ENCODE assay signal across 8 cellular contexts in the genomic region with DNA sequence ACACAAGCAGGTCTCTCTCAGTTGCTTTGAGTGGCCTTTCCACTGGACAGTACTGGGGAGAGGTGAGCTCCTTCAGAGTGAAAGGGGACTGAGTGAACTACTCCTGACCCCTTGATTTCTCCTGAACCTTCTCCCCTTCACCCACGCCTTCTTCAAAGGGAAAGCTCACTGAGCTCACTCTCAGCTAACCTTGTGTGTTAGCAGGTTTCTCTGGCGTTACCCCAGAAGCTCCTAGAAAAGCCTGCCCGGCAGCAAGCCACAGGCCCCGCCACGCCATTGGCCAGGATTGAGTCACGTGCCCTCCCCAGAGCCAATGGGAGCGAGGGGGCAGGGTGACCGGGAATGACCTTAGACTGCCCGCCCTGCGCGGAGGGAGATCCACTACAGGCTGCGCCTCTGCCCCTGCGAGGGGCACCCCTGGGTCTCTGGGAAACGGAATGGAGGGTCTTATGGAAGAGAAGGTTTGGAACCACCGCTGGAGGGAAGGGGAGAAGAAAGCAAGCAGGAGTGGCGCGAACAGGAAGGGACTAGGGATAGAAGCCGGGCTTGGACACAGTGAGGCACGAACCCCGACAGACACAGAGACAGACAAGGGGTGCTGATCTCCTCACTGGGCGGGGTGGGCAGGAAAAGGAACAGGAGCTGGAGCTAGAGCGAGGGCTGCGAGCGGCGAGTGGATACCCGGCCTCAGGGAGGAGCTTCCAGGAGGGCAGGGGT. TPM values are rescaled to one million over a fixed set of nuclear protein-coding genes. Genes with fewer than 3 reads are reported as not detected.
DNase-seq lines count a peak whose midpoint lies in the region; ATAC-seq, FAIRE-seq and TF ChIP-seq lines count a peak whose summit lies in the region.

No MANE protein-coding gene starts in this region.

- H3K79me2 ChIP-seq in mammary epithelial cell (ENCODE audit: insufficient read depth, low read length) (no peaks in the 10 kb centered on the region), smooth muscle cell (ENCODE audit: low read depth) (no peaks in the 10 kb centered on the region)

- H3K4me2 ChIP-seq in mammary epithelial cell (ENCODE audit: insufficient read depth, low read depth, low read length) (peak overlapping the region; percentile 85), smooth muscle cell (peak overlapping the region; percentile 55)

- H3K9me3 ChIP-seq in mammary epithelial cell (replicated peaks; ENCODE audit: insufficient read depth, low read length) = no peaks in the 10 kb centered on the region
- H3K9me3 ChIP-seq in smooth muscle cell (replicated peaks; ENCODE audit: low read depth) = no peaks in the 10 kb centered on the region

- dilution Hi-C loops in mammary epithelial cell (cut with HindIII; ENCODE audit: low sequenced_read_pairs) = no loop called here

- BruUV-seq in mammary epithelial cell (replicated peaks; lab: Mats Ljungman, UMichigan) = no TSS peak

- H3K27me3 ChIP-seq in mammary epithelial cell (ENCODE audit: insufficient read depth, low read length) = no peaks in the 10 kb centered on the region
- no peaks in the 10 kb centered on the region for H3K27me3 ChIP-seq in smooth muscle cell (ENCODE audit: low read depth)

- in situ Hi-C loops in mammary epithelial cell (cut with MboI; ENCODE audit: low sequenced_read_pairs in 2 of 2) = no loop called here

- H3K27ac ChIP-seq in mammary epithelial cell (ENCODE audit: insufficient read depth, low read depth, low read length) = no peak overlapping the region
- H3K27ac ChIP-seq in smooth muscle cell (ENCODE audit: low read depth) = no peak overlapping the region

- TF ChIP-seq POLR2A in GM12892 (IDR thresholded peaks at IDR 0.05; ENCODE audit: low read depth, low read length) = no peak; the same call in 1 of the 2 replicates

- FAIRE-seq in GM12892 (lab: Jason Lieb, UNC) = peak; percentile 91

- H3F3A ChIP-seq in smooth muscle cell (ENCODE audit: low read depth) = no peaks in the 10 kb centered on the region

- no peaks in the 10 kb centered on the region for H3K36me3 ChIP-seq in mammary epithelial cell (ENCODE audit: insufficient read depth, low read length)
- no peaks in the 10 kb centered on the region for H3K36me3 ChIP-seq in smooth muscle cell (ENCODE audit: low read depth)

- TF ChIP-seq CTCF in WI38 (IDR thresholded peaks at IDR 0.05; ENCODE audit: low read depth, low read length) = no peak
- no peak for TF ChIP-seq CTCF in mammary epithelial cell (conservative IDR thresholded peaks at IDR 0.05 in 1 of 2, IDR thresholded peaks at IDR 0.05 in 1 of 2; ENCODE audit: extremely low read depth in 1 of 2, insufficient read depth in 1 of 2, low read depth in 1 of 2, low read length in 2 of 2)
- TF ChIP-seq CTCF in smooth muscle cell (IDR thresholded peaks at IDR 0.05; ENCODE audit: borderline replicate concordance, insufficient read depth, poor library complexity, severe bottlenecking) = no peak

- ATAC-seq in HG02759 (IDR thresholded peaks at IDR 0.05; ENCODE audit: unreplicated experiment) = peak; percentile 92

- H4K20me1 ChIP-seq in mammary epithelial cell (ENCODE audit: insufficient read depth, low read length) (no peaks in the 10 kb centered on the region), smooth muscle cell (ENCODE audit: low read depth) (no peaks in the 10 kb centered on the region)

- WGBS in mammary epithelial cell (ENCODE audit: low coverage, missing lambda C conversion rate) = 24% methylated on average over 18 of the region's 26 CpGs
- 72% methylated on average over 25 of the region's 26 CpGs for WGBS in smooth muscle cell (ENCODE audit: low lambda C conversion rate)

- intact Hi-C loops in mammary epithelial cell (cut with micrococcal nuclease) = no loop called here

- peak; percentile 100 for DNase-seq in GM12892 (ENCODE audit: insufficient read length)
- DNase-seq in NCI-H1694 (lab: John Stamatoyannopoulos, UW) = peak; percentile 17
- DNase-seq in mammary epithelial cell = peak; percentile 51
- peak; percentile 98 for DNase-seq in iPS-NIHi11 (ENCODE audit: low spot score)
- DNase-seq in smooth muscle cell (lab: John Stamatoyannopoulos, UW; ENCODE audit: unreplicated experiment) = no peak
- no peak for DNase-seq in NCI-H2171 (lab: John Stamatoyannopoulos, UW)

- CTCF ChIA-PET in mammary epithelial cell (lab: Charles Lee; ENCODE audit: low non-redundant PET) = no interaction called here

- H3K9ac ChIP-seq in mammary epithelial cell (ENCODE audit: insufficient read depth, low read length) = no peak overlapping the region
- no peak overlapping the region for H3K9ac ChIP-seq in smooth muscle cell (ENCODE audit: low read depth)

- H2AFZ ChIP-seq in mammary epithelial cell (ENCODE audit: low read depth, low read length) (peak overlapping the region; percentile 79), smooth muscle cell (ENCODE audit: low read depth) (no peak overlapping the region)

- H3K4me3 ChIP-seq in WI38 (ENCODE audit: low read depth, low read length) (peak overlapping the region; percentile 66), mammary epithelial cell (replicated peaks in 1 of 3; ENCODE audit: insufficient read depth in 1 of 3, low read depth in 2 of 3, low read length in 3 of 3) (peak overlapping the region; percentile 35 to 53 (median 41)), smooth muscle cell (peak overlapping the region; percentile 27)

- H3K4me1 ChIP-seq in mammary epithelial cell (ENCODE audit: insufficient read depth, low read length) = peaks cover 10% of the 10 kb centered on the region
- H3K4me1 ChIP-seq in smooth muscle cell (ENCODE audit: low read depth) = no peaks in the 10 kb centered on the region

RNA-seq across cellular contexts. Expression of gene CLK3, which starts 17.4 kb away (rescaled TPM):
- polyA plus RNA-seq in GM12892 (2012; ENCODE audit: missing spikeins) = 57.7 TPM
- total RNA-seq in mammary epithelial cell (10 to 100 TPM; 52.7 to 58.7 TPM), smooth muscle cell (92.4 and 105 TPM in 2 replicates)
- polyA plus RNA-seq in mammary epithelial cell (66.0 TPM), smooth muscle cell (68.8 and 72.6 TPM in 2 replicates)
- 155 TPM for polyA minus RNA-seq in mammary epithelial cell

RNA-seq across cellular contexts. Expression of gene ARID3B, which starts 57.3 kb away (rescaled TPM):
- 16.4 TPM for polyA plus RNA-seq in GM12892 (2012; ENCODE audit: missing spikeins)
- total RNA-seq in mammary epithelial cell = 10 to 100 TPM in 1 of 2 donors, 1 to 10 TPM in 1; 7.0 to 12.8 TPM
- polyA plus RNA-seq in mammary epithelial cell = 4.2 TPM
- polyA minus RNA-seq in mammary epithelial cell = 6.1 TPM
- total RNA-seq in smooth muscle cell = 7.2 and 7.3 TPM in 2 replicates
- 7.7 and 17.9 TPM in 2 replicates for polyA plus RNA-seq in smooth muscle cell

Comparison
In these comparisons a context has a peak if more than half of its experiments do, and no peak if none do; other contexts are left out.
1. DNase-seq: peak in GM12892 (single experiment), NCI-H1694 (single experiment), mammary epithelial cell (single experiment) and iPS-NIHi11 (single experiment); none in smooth muscle cell (single experiment) and NCI-H2171 (single experiment).
2. Peak in every context shown above with its lines, with median percentiles within 50 percentile points of each other: H3K4me3 ChIP-seq.